Comparison of ENCODE assay signal across 25 cellular contexts in the genomic region with DNA sequence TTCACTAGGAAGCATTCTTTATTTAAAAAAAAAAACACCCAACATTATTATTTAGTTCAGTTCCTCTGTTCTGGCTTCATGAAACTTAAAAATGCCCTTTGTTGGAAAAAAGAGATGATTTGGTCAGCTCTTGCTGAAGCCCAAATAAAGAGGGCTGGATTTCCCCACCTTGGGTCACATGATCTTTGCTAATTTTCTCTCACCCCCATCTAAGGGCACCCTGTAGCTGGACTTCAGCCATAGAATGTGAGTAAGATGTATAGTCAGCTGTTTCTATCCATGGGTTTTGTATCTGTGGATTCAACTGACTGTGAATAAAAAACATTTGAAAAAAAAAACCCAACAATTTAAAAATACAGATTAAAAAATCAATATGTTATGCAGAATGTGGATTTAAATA.
"Had no signal": no experiment of that assay in that cellular context is flagged by ENCODE, and none has a peak within 500 bp of the region (broad histone marks: within the 10 kb centered on the region; RNA-seq: fewer than 3 reads in every experiment).

No MANE protein-coding gene starts in this region.

- H3K4me1 Mint-ChIP-seq: activated CD8-positive, alpha-beta memory T cell treated with anti-CD3 and anti-CD28 coated beads, Interleukin-2, amount 10 ng/mL, durations not matched to agents 7 days and 5 days; activated naive CD4-positive, alpha-beta T cell treated with anti-CD3 and anti-CD28 coated beads, Interleukin-2, amount 50 U/mL, for 24 hours had no signal

- FAIRE-seq: bronchial epithelial cell had no signal

- H3K27ac ChIP-seq: Peyer's patch had no signal

- H3K4me1 ChIP-seq: Peyer's patch had no signal

- H3K27me3 ChIP-seq: Peyer's patch had no signal

- ATAC-seq: activated CD4-positive, CD25-positive, alpha-beta regulatory T cell treated with anti-CD3 and anti-CD28 coated beads, Interleukin-2, amount 50 U/mL, for 24 hours; activated CD8-positive, alpha-beta memory T cell treated with anti-CD3 and anti-CD28 coated beads, Interleukin-2, amount 10 ng/mL, durations not matched to agents 7 days and 5 days; activated CD8-positive, alpha-beta T cell treated with anti-CD3 and anti-CD28 coated beads, Interleukin-2, amount 10 ng/mL, durations not matched to agents 7 days and 5 days had no signal

- H3K9me3 ChIP-seq: Peyer's patch had no signal

- H3K27ac Mint-ChIP-seq: activated CD8-positive, alpha-beta memory T cell treated with anti-CD3 and anti-CD28 coated beads, Interleukin-2, amount 10 ng/mL, durations not matched to agents 7 days and 5 days; activated CD8-positive, alpha-beta T cell treated with anti-CD3 and anti-CD28 coated beads, Interleukin-2, amount 10 ng/mL, durations not matched to agents 7 days and 5 days; activated naive CD4-positive, alpha-beta T cell treated with anti-CD3 and anti-CD28 coated beads, Interleukin-2, amount 50 U/mL, for 24 hours; activated T-cell treated with anti-CD3 and anti-CD28 coated beads, Interleukin-2, amount 50 U/mL, for 24 hours; activated T-helper 1 cell treated with anti-CD3 and anti-CD28 coated beads, Interleukin-12 subunit alpha, Interleukin-12 subunit beta, Interleukin-2, Interleukin-4 antibody, amounts not matched to agents 30 ng/mL and 10 ng/mL and 1 ng/mL, durations not matched to agents 14 hours and 24 hours and 36 hours; T-helper 1 cell treated with Interleukin-12 subunit alpha and Interleukin-12 subunit beta and Interleukin-4 antibody, amounts not matched to agents 30 μg/mL and 1 μg/mL, for 36 hours had no signal

- DNase-seq: activated CD4-positive, alpha-beta T cell treated with anti-CD3 and anti-CD28 coated beads for 4 hours; activated CD8-positive, alpha-beta memory T cell treated with anti-CD3 and anti-CD28 coated beads, Interleukin-2, amount 10 ng/mL, durations not matched to agents 7 days and 5 days; activated CD8-positive, alpha-beta T cell treated with anti-CD3 and anti-CD28 coated beads, Interleukin-2, amount 10 ng/mL, durations not matched to agents 7 days and 5 days; activated effector memory CD4-positive, alpha-beta T cell treated with Interleukin-2 at 50 U/mL for 16 hours; activated naive CD4-positive, alpha-beta T cell; activated T-cell treated with anti-CD3 and anti-CD28 coated beads, Interleukin-2, amount 50 U/mL, for 24 hours; aorta; central memory CD4-positive, alpha-beta T cell; KG1; NCI-H1092; NCI-H1417 treated with DMSO at 0.1 percent for 48 hours; NCI-H1694; NCI-H2029; NCI-H2107; NCI-H2171 treated with DMSO at 0.1 percent for 48 hours; NCI-H226; NCI-H526; NCI-H774; Peyer's patch; SHP77 treated with DMSO at 0.1 percent for 48 hours had no signal

- H3K4me3 Mint-ChIP-seq: activated CD8-positive, alpha-beta memory T cell treated with anti-CD3 and anti-CD28 coated beads, Interleukin-2, amount 10 ng/mL, durations not matched to agents 7 days and 5 days; activated CD8-positive, alpha-beta T cell treated with anti-CD3 and anti-CD28 coated beads, Interleukin-2, amount 10 ng/mL, durations not matched to agents 7 days and 5 days; activated naive CD4-positive, alpha-beta T cell treated with anti-CD3 and anti-CD28 coated beads, Interleukin-2, amount 50 U/mL, for 24 hours; activated T-cell treated with anti-CD3 and anti-CD28 coated beads, Interleukin-2, amount 50 U/mL, for 24 hours; activated T-helper 1 cell treated with anti-CD3 and anti-CD28 coated beads, Interleukin-12 subunit alpha, Interleukin-12 subunit beta, Interleukin-2, Interleukin-4 antibody, amounts not matched to agents 30 ng/mL and 10 ng/mL and 1 ng/mL, durations not matched to agents 14 hours and 24 hours and 36 hours; T-helper 1 cell treated with Interleukin-12 subunit alpha and Interleukin-12 subunit beta and Interleukin-4 antibody, amounts not matched to agents 30 μg/mL and 1 μg/mL, for 36 hours had no signal

- H3K36me3 Mint-ChIP-seq: activated CD8-positive, alpha-beta memory T cell treated with anti-CD3 and anti-CD28 coated beads, Interleukin-2, amount 10 ng/mL, durations not matched to agents 7 days and 5 days; activated naive CD4-positive, alpha-beta T cell treated with anti-CD3 and anti-CD28 coated beads, Interleukin-2, amount 50 U/mL, for 24 hours had no signal

- H3K36me3 ChIP-seq: Peyer's patch had no signal

- H3K4me3 ChIP-seq: Peyer's patch had no signal
